In the genomic region with DNA sequence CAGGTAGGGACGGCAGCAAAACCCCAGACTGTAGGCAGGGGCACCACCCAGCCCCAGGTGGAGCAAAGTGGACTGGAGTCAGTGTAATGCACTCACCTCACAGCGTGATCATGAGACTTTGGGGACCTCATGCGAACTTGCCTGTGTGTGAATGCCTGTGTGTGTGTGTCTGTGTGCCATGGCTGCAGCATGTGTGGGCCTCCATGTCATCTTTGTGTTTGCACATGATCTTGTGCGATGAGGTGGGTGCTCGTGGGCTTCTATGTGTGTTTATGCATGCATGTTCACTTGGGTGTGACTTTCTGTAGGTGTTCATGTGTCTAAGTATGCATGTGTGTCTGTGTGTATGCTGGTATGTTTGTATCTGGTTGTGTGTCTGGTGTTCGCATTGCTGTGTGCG, we compare ENCODE assay signal across 22 cellular contexts.
"Had no signal": no experiment of that assay in that cellular context is flagged by ENCODE, and none has a peak within 500 bp of the region (broad histone marks: within the 10 kb centered on the region; RNA-seq: fewer than 3 reads in every experiment).

No MANE protein-coding gene starts in this region.

- H3K4me3 Mint-ChIP-seq: naive thymus-derived CD8-positive, alpha-beta T cell; stimulated activated naive B cell treated with anti-CD40 and anti-IgM and Interleukin-4, amounts not matched to agents 10 μg/mL and 1 μg/mL and 100 μg/mL, for 72 hours had no signal

- ATAC-seq: heart left ventricle; lower lobe of right lung; naive thymus-derived CD8-positive, alpha-beta T cell; right lobe of liver; stimulated activated naive B cell treated with anti-CD40 and anti-IgM and Interleukin-4, amounts not matched to agents 10 μg/mL and 1 μg/mL and 100 μg/mL, for 72 hours; stimulated activated naive CD8-positive, alpha-beta T cell treated with anti-CD3 and anti-CD28 coated beads, Interleukin-15, Interleukin-2, amounts not matched to agents 100 U/mL and 50 U/mL, for 24 hours had no signal

- H3K4me1 Mint-ChIP-seq: naive thymus-derived CD8-positive, alpha-beta T cell; stimulated activated naive B cell treated with anti-CD40 and anti-IgM and Interleukin-4, amounts not matched to agents 10 μg/mL and 1 μg/mL and 100 μg/mL, for 72 hours had no signal

- H3K4me3 ChIP-seq: heart left ventricle, lower lobe of right lung, ovary, right atrium auricular region, right lobe of liver, skin epidermis, stomach, testis, thyroid gland, upper lobe of left lung had no signal

- H3K9me3 Mint-ChIP-seq: naive thymus-derived CD8-positive, alpha-beta T cell; nephron; stimulated activated naive B cell treated with anti-CD40 and anti-IgM and Interleukin-4, amounts not matched to agents 10 μg/mL and 1 μg/mL and 100 μg/mL, for 72 hours had no signal

- H3K27ac Mint-ChIP-seq: naive thymus-derived CD8-positive, alpha-beta T cell; stimulated activated naive B cell treated with anti-CD40 and anti-IgM and Interleukin-4, amounts not matched to agents 10 μg/mL and 1 μg/mL and 100 μg/mL, for 72 hours had no signal

- DNase-seq: heart left ventricle; hypothalamus; islet precursor cell; lower lobe of right lung; mammary epithelial cell; mesenchymal stem cell; naive thymus-derived CD8-positive, alpha-beta T cell; ovary; right lobe of liver; stimulated activated CD4-positive, alpha-beta T cell treated with anti-CD3 and anti-CD28 coated beads, Interleukin-12 subunit alpha, Interleukin-12 subunit beta, amount 100 ng/mL, for 4 hours; stimulated activated CD4-positive, alpha-beta T cell treated with anti-CD3 and anti-CD28 coated beads, Interleukin-15, amount 100 ng/mL, for 24 hours; stimulated activated CD4-positive, alpha-beta T cell treated with anti-CD3 and anti-CD28 coated beads, Interleukin-2, amount 100 ng/mL, for 24 hours; stimulated activated CD4-positive, alpha-beta T cell treated with anti-CD3 and anti-CD28 coated beads, Interleukin-4, amount 100 ng/mL, for 1 hour; stimulated activated naive B cell treated with anti-CD40 and anti-IgM and Interleukin-4, amounts not matched to agents 10 μg/mL and 1 μg/mL and 100 μg/mL, for 72 hours; stimulated activated naive CD8-positive, alpha-beta T cell treated with anti-CD3 and anti-CD28 coated beads, Interleukin-15, Interleukin-2, amounts not matched to agents 100 U/mL and 50 U/mL, for 24 hours; stomach; testis had no signal

- H3K27ac ChIP-seq: heart left ventricle, lower lobe of right lung, ovary, right atrium auricular region, right lobe of liver, skin epidermis, stomach, testis, thyroid gland, upper lobe of left lung had no signal

- H3K27me3 ChIP-seq: heart left ventricle, ovary, right atrium auricular region, right lobe of liver, testis, thyroid gland, upper lobe of left lung had no signal

- H3K4me1 ChIP-seq: lower lobe of right lung, right atrium auricular region, right lobe of liver, stomach, testis, thyroid gland, upper lobe of left lung had no signal

- H3K36me3 ChIP-seq: heart left ventricle, lower lobe of right lung, ovary, right atrium auricular region, right lobe of liver, stomach, thyroid gland, upper lobe of left lung had no signal

- H3K36me3 Mint-ChIP-seq: naive thymus-derived CD8-positive, alpha-beta T cell; stimulated activated naive B cell treated with anti-CD40 and anti-IgM and Interleukin-4, amounts not matched to agents 10 μg/mL and 1 μg/mL and 100 μg/mL, for 72 hours had no signal

- H3K9me3 ChIP-seq: heart left ventricle, lower lobe of right lung, ovary, right atrium auricular region, right lobe of liver, stomach, testis, thyroid gland, upper lobe of left lung had no signal
